In the genomic region with DNA sequence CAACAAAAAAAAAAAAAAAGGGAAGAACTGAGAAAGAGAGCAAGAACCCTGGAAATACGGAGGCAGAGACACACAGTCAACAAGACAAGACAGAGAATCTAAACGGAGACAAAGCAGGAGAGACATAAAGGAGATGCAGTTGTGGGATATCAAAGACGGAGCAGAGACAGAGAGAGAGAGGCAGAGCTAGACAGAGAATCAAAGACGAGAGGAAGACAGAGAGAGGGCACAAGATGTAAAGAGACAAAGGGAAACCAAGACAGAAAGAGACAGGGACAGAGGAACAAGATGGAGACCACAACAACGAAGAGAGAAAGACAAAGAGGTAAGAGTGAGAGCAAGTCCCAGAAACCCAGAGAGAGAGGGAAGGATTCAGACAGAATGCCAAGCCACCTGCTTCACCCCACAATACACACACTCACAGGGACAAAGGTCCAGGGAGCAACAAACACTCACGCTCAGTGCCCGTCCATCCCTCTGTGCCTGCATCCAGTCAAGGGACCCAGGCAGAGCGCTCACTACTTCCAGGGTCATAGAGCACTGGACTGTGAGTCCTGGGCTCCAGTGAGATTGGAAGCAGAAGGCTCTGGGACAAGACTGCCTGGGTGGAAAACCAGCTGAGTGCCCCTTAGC, we compare ENCODE assay signal across 18 cellular contexts.
A peak's percentile ranks its signal among the peaks of the same experiment; 100 is the strongest.
DNase-seq lines count a peak whose midpoint lies in the region; ATAC-seq and TF ChIP-seq lines count a peak whose summit lies in the region.
"Had no signal": no experiment of that assay in that cellular context is flagged by ENCODE, and none has a peak within 500 bp of the region (broad histone marks: within the 10 kb centered on the region; RNA-seq: fewer than 3 reads in every experiment).

No MANE protein-coding gene starts in this region.

- TF ChIP-seq CTCF in GM23338 (conservative IDR thresholded peaks at IDR 0.05; ENCODE audit: low read depth in 2 of 2) (no peak), nephron progenitor cell (IDR thresholded peaks at IDR 0.05) (no peak)

- H3K4me3 Mint-ChIP-seq in GM23338 (no peak overlapping the region; the same call in 2 of the 3 replicates), nephron progenitor cell (peak overlapping the region; percentile 41)
- no peak overlapping the region for H3K4me3 Mint-ChIP-seq in activated T-helper 17 cell treated with anti-CD3 and anti-CD28 coated beads, Interleukin-2, amount 50 U/mL, for 72 hours

- H3K27me3 Mint-ChIP-seq in GM23338 (ENCODE audit: insufficient read depth, low read depth, poor library complexity) (peaks cover 19% of the 10 kb centered on the region), nephron progenitor cell (ENCODE audit: low read depth, poor library complexity) (peaks cover 49% of the 10 kb centered on the region)
- no peaks in the 10 kb centered on the region for H3K27me3 Mint-ChIP-seq in activated T-helper 17 cell treated with anti-CD3 and anti-CD28 coated beads, Interleukin-2, amount 50 U/mL, for 72 hours

- no peaks in the 10 kb centered on the region for H3K9me2 ChIP-seq in GM23338 (ENCODE audit: insufficient read depth)

- H3K9me3 Mint-ChIP-seq in GM23338 (no peaks in the 10 kb centered on the region), nephron progenitor cell (no peaks in the 10 kb centered on the region)
- H3K9me3 Mint-ChIP-seq in activated T-helper 17 cell treated with anti-CD3 and anti-CD28 coated beads, Interleukin-2, amount 50 U/mL, for 72 hours: no peaks in the 10 kb centered on the region

- H3F3A ChIP-seq in GM23338 (replicated peaks; ENCODE audit: low read depth): no peaks in the 10 kb centered on the region

- 0 out of 2 replicates have a peak, but pooled peaks cover 6% of the 10 kb centered on the region for H3K4me1 ChIP-seq in GM23338 (ENCODE audit: insufficient read depth)
- H3K4me1 ChIP-seq: esophagus squamous epithelium, heart left ventricle had no signal

- H3K79me2 ChIP-seq in GM23338 (replicated peaks; ENCODE audit: insufficient read depth): no peaks in the 10 kb centered on the region

- H2AFZ ChIP-seq in GM23338: 0 out of 2 replicates have a peak overlapping the region, but pooled peaks have one; percentile 3

- H4K20me1 ChIP-seq in GM23338 (replicated peaks; ENCODE audit: insufficient read depth): no peaks in the 10 kb centered on the region

- no peak for ATAC-seq in GM23338
- ATAC-seq in activated T-helper 17 cell treated with anti-CD3 and anti-CD28 coated beads, Interleukin-2, amount 50 U/mL, for 72 hours (replicated peaks): no peak
- ATAC-seq: heart left ventricle had no signal

- peaks cover 27% of the 10 kb centered on the region for H3K4me1 Mint-ChIP-seq in GM23338
- H3K4me1 Mint-ChIP-seq in activated T-helper 17 cell treated with anti-CD3 and anti-CD28 coated beads, Interleukin-2, amount 50 U/mL, for 72 hours: peaks cover 11% of the 10 kb centered on the region
- peaks cover 51% of the 10 kb centered on the region for H3K4me1 Mint-ChIP-seq in nephron progenitor cell

- DNase-seq in activated CD8-positive, alpha-beta memory T cell treated with anti-CD3 and anti-CD28 coated beads for 24 hours: peak; percentile 56
- DNase-seq in activated CD8-positive, alpha-beta memory T cell treated with anti-CD3 and anti-CD28 coated beads, Interleukin-2, amount 50 U/mL, for 4 hours: no peak
- no peak for DNase-seq in GM23338 (ENCODE audit: low spot score)
- DNase-seq in nephron progenitor cell: no peak
- DNase-seq in NCI-H774 (lab: John Stamatoyannopoulos, UW): no peak
- no peak for DNase-seq in A172 (ENCODE audit: low spot score)
- DNase-seq in midbrain (lab: John Stamatoyannopoulos, UW): no peak
- DNase-seq: Calu3; dorsolateral prefrontal cortex; esophagus squamous epithelium; NCI-H1694; NCI-H2227 treated with DMSO at 0.1 percent for 48 hours; SHP77; stimulated activated CD4-positive, alpha-beta T cell treated with anti-CD3 and anti-CD28 coated beads, Interleukin-1b, Interleukin-23, amount 100 ng/mL, for 48 hours; T-helper 9 cell had no signal

- H3K4me3 ChIP-seq in GM23338: no peak overlapping the region
- H3K4me3 ChIP-seq: dorsolateral prefrontal cortex, esophagus squamous epithelium, heart left ventricle, right atrium auricular region had no signal

- H3K36me3 Mint-ChIP-seq in GM23338 (ENCODE audit: low read depth): no peaks in the 10 kb centered on the region
- H3K36me3 Mint-ChIP-seq in activated T-helper 17 cell treated with anti-CD3 and anti-CD28 coated beads, Interleukin-2, amount 50 U/mL, for 72 hours (ENCODE audit: low read depth): no peaks in the 10 kb centered on the region
- no peaks in the 10 kb centered on the region for H3K36me3 Mint-ChIP-seq in nephron progenitor cell (ENCODE audit: low read depth)

- no peak overlapping the region for H3K27ac Mint-ChIP-seq in GM23338
- peak overlapping the region; percentile 10 for H3K27ac Mint-ChIP-seq in activated T-helper 17 cell treated with anti-CD3 and anti-CD28 coated beads, Interleukin-2, amount 50 U/mL, for 72 hours
- peak overlapping the region; percentile 68 for H3K27ac Mint-ChIP-seq in nephron progenitor cell

- H3K4me2 ChIP-seq in GM23338: no peak overlapping the region

- no peaks in the 10 kb centered on the region for H3K36me3 ChIP-seq in GM23338 (ENCODE audit: insufficient read depth)
- H3K36me3 ChIP-seq: esophagus squamous epithelium, heart left ventricle, right atrium auricular region had no signal

- peaks cover 7% of the 10 kb centered on the region for H3K27me3 ChIP-seq in GM23338 (ENCODE audit: insufficient read depth)
- H3K27me3 ChIP-seq: right atrium auricular region had no signal

- no peak overlapping the region for H3K27ac ChIP-seq in GM23338 (ENCODE audit: low read depth)
- H3K27ac ChIP-seq: dorsolateral prefrontal cortex, esophagus squamous epithelium, heart left ventricle, right atrium auricular region had no signal

TF ChIP-seq in GM23338, 12 proteins besides CTCF, POLR2A, EP300 and RAD21 (continues in another document):
- TF ChIP-seq JUNB (IDR thresholded peaks at IDR 0.05; ENCODE audit: unreplicated experiment) (no peak), CREB1 (CRISPR knock-in tag; IDR thresholded peaks at IDR 0.05; ENCODE audit: low read depth) (no peak), POLR2AphosphoS5 (IDR thresholded peaks at IDR 0.05; ENCODE audit: low read depth) (no peak)
- TF ChIP-seq, protein P1, sequence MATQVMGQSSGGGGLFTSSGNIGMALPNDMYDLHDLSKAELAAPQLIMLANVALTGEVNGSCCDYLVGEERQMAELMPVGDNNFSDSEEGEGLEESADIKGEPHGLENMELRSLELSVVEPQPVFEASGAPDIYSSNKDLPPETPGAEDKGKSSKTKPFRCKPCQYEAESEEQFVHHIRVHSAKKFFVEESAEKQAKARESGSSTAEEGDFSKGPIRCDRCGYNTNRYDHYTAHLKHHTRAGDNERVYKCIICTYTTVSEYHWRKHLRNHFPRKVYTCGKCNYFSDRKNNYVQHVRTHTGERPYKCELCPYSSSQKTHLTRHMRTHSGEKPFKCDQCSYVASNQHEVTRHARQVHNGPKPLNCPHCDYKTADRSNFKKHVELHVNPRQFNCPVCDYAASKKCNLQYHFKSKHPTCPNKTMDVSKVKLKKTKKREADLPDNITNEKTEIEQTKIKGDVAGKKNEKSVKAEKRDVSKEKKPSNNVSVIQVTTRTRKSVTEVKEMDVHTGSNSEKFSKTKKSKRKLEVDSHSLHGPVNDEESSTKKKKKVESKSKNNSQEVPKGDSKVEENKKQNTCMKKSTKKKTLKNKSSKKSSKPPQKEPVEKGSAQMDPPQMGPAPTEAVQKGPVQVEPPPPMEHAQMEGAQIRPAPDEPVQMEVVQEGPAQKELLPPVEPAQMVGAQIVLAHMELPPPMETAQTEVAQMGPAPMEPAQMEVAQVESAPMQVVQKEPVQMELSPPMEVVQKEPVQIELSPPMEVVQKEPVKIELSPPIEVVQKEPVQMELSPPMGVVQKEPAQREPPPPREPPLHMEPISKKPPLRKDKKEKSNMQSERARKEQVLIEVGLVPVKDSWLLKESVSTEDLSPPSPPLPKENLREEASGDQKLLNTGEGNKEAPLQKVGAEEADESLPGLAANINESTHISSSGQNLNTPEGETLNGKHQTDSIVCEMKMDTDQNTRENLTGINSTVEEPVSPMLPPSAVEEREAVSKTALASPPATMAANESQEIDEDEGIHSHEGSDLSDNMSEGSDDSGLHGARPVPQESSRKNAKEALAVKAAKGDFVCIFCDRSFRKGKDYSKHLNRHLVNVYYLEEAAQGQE (IDR thresholded peaks at IDR 0.05; ENCODE audit: unreplicated experiment): no peak
